8 cellular contexts compared by ENCODE assay signal in the genomic region with DNA sequence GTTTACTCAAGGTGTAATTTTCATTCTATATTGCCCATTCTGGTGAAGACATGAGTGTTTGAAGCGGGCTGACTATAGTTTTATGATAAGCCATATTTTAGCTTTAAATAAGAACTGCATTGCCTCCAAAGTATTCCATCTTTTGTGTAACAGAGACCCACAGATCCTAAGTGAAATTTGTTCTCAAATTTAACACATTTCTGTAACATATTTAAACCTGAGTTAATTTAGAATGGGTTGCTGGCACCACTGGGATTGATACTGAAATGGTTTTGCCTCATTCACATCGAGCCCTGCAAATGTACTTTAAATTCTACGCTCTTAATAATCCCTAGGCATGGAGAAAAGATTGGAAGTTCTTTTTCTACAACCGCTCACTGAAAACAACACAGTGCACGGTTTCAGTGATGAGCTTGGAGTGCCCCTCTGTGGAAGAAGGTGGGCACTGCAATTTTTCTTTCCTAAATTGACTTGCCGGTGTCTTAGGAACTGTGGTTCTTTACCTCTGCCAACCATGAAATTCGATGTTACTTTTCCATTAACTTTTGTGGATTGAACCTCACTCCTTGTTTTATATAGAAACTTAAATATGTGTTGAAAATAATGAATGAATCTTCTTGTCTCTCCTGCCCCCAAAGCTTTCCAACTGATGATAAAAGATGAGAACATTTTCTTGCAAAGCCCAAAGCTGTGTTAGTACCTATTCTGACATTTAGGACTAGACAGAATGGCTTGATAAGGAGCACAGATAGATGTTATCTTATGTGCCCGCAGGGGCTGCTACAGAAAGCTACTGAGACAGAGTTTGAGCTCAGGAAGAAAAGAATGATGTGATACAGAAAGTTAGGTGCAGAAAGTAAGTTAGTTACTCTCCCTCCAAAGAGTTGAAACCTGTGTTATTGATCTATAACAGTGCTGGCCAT.
A peak's percentile ranks its signal among the peaks of the same experiment; 100 is the strongest.
DNase-seq lines count a peak whose midpoint lies in the region; TF ChIP-seq lines count a peak whose summit lies in the region.

No MANE protein-coding gene starts in this region.

- H3K27me3 ChIP-seq in right atrium auricular region: no peaks in the 10 kb centered on the region

- TF ChIP-seq CTCF in GM12801 (IDR thresholded peaks at IDR 0.05; ENCODE audit: extremely low read depth, insufficient read length) (peak; percentile 73), HFF-Myc (IDR thresholded peaks at IDR 0.05; ENCODE audit: low read depth, low read length, missing control alignments) (peak; percentile 91), right atrium auricular region (IDR thresholded peaks at IDR 0.05) (peak; percentile 79 to 92)

- no peaks in the 10 kb centered on the region for H3K9me3 ChIP-seq in right atrium auricular region

- peaks cover 0 to 8% of the 10 kb centered on the region in 2 donors for H3K4me1 ChIP-seq in right atrium auricular region

- DNase-seq in HFF-Myc (ENCODE audit: extremely low read depth, low read depth) (peak; percentile 38), MV-4-11 (lab: John Stamatoyannopoulos, UW) (peak; percentile 38), SKM-1 treated with dmso at 0.1 percent for 144 hours (lab: John Stamatoyannopoulos, UW; ENCODE audit: unreplicated experiment) (peak; percentile 69), amniotic epithelial cell (ENCODE audit: low read depth) (peak; percentile 65), right atrium auricular region (ENCODE audit: low spot score) (peak; percentile 72), pulmonary artery endothelial cell (ENCODE audit: low read depth, low spot score) (peak; percentile 17), mesenteric fat pad (ENCODE audit: low spot score) (no peak)

- no peaks in the 10 kb centered on the region for H3K36me3 ChIP-seq in right atrium auricular region

- no peak overlapping the region for H3K27ac ChIP-seq in right atrium auricular region

- H3K4me3 ChIP-seq in HFF-Myc (replicated peaks; ENCODE audit: low read depth, low read length) (no peak overlapping the region), right atrium auricular region (peak overlapping the region in 1 of 2 donors; percentile 60)
